Comparison of ENCODE assay signal across 20 cellular contexts in the genomic region with DNA sequence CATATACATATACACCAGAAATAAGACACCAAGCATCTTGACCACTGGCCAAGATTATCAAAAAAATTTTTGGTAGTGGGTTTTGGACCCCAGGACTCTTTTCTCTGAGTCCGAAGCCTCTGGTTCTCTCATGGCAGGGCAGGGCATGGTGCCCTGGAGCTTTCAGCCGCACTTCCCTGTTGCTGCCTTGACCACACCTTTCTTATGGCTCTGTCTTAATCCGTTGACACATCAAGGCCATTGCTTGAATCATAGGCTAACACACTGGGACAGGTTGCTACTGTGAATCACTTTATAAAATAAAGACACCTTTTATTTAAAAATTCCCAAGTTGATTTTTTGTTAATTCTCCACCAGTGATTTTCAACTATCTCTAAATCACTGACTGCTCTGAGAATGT. TPM values are rescaled to one million over a fixed set of nuclear protein-coding genes. Genes with fewer than 3 reads are reported as not detected.
DNase-seq lines count a peak whose midpoint lies in the region; ATAC-seq and TF ChIP-seq lines count a peak whose summit lies in the region.
"Had no signal": no experiment of that assay in that cellular context is flagged by ENCODE, and none has a peak within 500 bp of the region (broad histone marks: within the 10 kb centered on the region; RNA-seq: fewer than 3 reads in every experiment).

No MANE protein-coding gene starts in this region.

- H3K4me3 ChIP-seq in breast epithelium (no peak overlapping the region), mucosa of descending colon (no peak overlapping the region)
- H3K4me3 ChIP-seq: BLaER1, SJCRH30 had no signal

- H3K9me3 ChIP-seq in breast epithelium (no peaks in the 10 kb centered on the region), mucosa of descending colon (peaks cover 2% of the 10 kb centered on the region)
- H3K9me3 ChIP-seq: SJCRH30 had no signal

- no peaks in the 10 kb centered on the region for H3K4me1 ChIP-seq in breast epithelium
- H3K4me1 ChIP-seq in mucosa of descending colon (ENCODE audit: low read depth), result no peaks in the 10 kb centered on the region

- DNase-seq in MCF 10A (ENCODE audit: unreplicated experiment) (peak; percentile 55), breast epithelium (ENCODE audit: low spot score in 2 of 2) (no peak), epithelial cell of prostate (ENCODE audit: low read depth, low spot score) (peak; percentile 58), mucosa of descending colon (peak; percentile 49 to 59 (median 58)), NCI-H146 (lab: John Stamatoyannopoulos, UW) (no peak)
- no peak for DNase-seq in effector CD4-positive, alpha-beta T cell
- DNase-seq: CD4-positive, CD25-positive, alpha-beta regulatory T cell; MV-4-11; NCI-H1105; NCI-H1436 treated with DMSO at 0.1 percent for 48 hours; NCI-H1930; NCI-H2107; NCI-H524; NCI-H748 treated with DMSO at 0.1 percent for 48 hours; SJCRH30 had no signal

- H3K36me3 Mint-ChIP-seq in MCF 10A (ENCODE audit: insufficient read depth, unreplicated experiment), result peaks cover 4% of the 10 kb centered on the region
- H3K36me3 Mint-ChIP-seq: CD4-positive, CD25-positive, alpha-beta regulatory T cell had no signal

- H3K27ac Mint-ChIP-seq in MCF 10A (ENCODE audit: low read depth, unreplicated experiment), result no peak overlapping the region
- H3K27ac Mint-ChIP-seq: CD4-positive, CD25-positive, alpha-beta regulatory T cell had no signal

- H3K36me3 ChIP-seq in breast epithelium (no peaks in the 10 kb centered on the region), mucosa of descending colon (ENCODE audit: low read depth) (no peaks in the 10 kb centered on the region)
- H3K36me3 ChIP-seq: BLaER1, SJCRH30 had no signal

- no peaks in the 10 kb centered on the region for H3K27me3 ChIP-seq in breast epithelium
- H3K27me3 ChIP-seq: BLaER1, SJCRH30 had no signal

- no peaks in the 10 kb centered on the region for H3K27me3 Mint-ChIP-seq in MCF 10A (ENCODE audit: insufficient read depth, unreplicated experiment)

- H3K27ac ChIP-seq in breast epithelium (no peak overlapping the region), epithelial cell of prostate (peak overlapping the region; percentile 52)
- H3K27ac ChIP-seq: 22Rv1, BLaER1, HL-60, SJCRH30 had no signal

- intact Hi-C loops in MCF 10A (cut with micrococcal nuclease), result no loop called here
- intact Hi-C loops in breast epithelium (cut with DNase I; ENCODE audit: low total_unique reads), result no loop called here
- intact Hi-C loops in mucosa of descending colon (cut with DNase I, micrococcal nuclease), result loop anchor here in 1 of 2 donors (10.0 kb wide), 1 partner anchor 68 kb away; no protein-coding TSS in a partner anchor

- POLR2A ChIA-PET in MCF 10A (lab: Yijun Ruan, JAX), result interaction anchor here (0.6 to 8.2 kb wide), 10 partner anchors 12 to 381 kb away, joined by 3 to 157 read pairs (median 6); a partner anchor contains a TSS

- H3K4me3 Mint-ChIP-seq in MCF 10A (ENCODE audit: unreplicated experiment), result no peak overlapping the region
- H3K4me3 Mint-ChIP-seq: CD4-positive, CD25-positive, alpha-beta regulatory T cell had no signal

- no TSS peak for BruUV-seq in MCF 10A (replicated peaks; lab: Mats Ljungman, UMichigan)

- no peak for TF ChIP-seq POLR2A in breast epithelium (IDR thresholded peaks at IDR 0.05)

- peaks cover 22% of the 10 kb centered on the region for H3K4me1 Mint-ChIP-seq in MCF 10A (ENCODE audit: insufficient read depth, unreplicated experiment)

- peaks cover 8% of the 10 kb centered on the region for H3K9me3 Mint-ChIP-seq in MCF 10A (ENCODE audit: unreplicated experiment)

- CTCF ChIA-PET in MCF 10A (lab: Yijun Ruan, JAX), result interaction anchor here (0.7 to 8.0 kb wide), 9 partner anchors 13 to 272 kb away, joined by 3 to 164 read pairs (median 5); a partner anchor contains a TSS

- TF ChIP-seq CTCF in MCF 10A (IDR thresholded peaks at IDR 0.05; ENCODE audit: unreplicated experiment) (no peak), breast epithelium (IDR thresholded peaks at IDR 0.05) (no peak), mucosa of descending colon (IDR thresholded peaks at IDR 0.05) (no peak)

- ATAC-seq in mucosa of descending colon (peak; percentile 95), GM18873 (IDR thresholded peaks at IDR 0.05; ENCODE audit: low FRiP score, unreplicated experiment) (no peak)
- ATAC-seq: Right ventricle myocardium inferior had no signal

RNA-seq across cellular contexts. Expression of a gene that starts 45.4 kb away (rescaled TPM):
- total RNA-seq in MCF 10A (2022) (351 and 393 TPM in 2 replicates), breast epithelium (100 to 1,000 TPM; 221 to 400 (median 287) TPM), mucosa of descending colon (100 to 1,000 TPM; 348 to 433 (median 372) TPM)

Comparison
In these comparisons a context has a peak if more than half of its experiments do, and no peak if none do; other contexts are left out.
1. DNase-seq: peak in MCF 10A (single experiment), epithelial cell of prostate (single experiment) and mucosa of descending colon (3 of 3); none in breast epithelium (0 of 2), effector CD4-positive, alpha-beta T cell (single experiment) and NCI-H146 (single experiment).